Comparison of ENCODE assay signal across 27 cellular contexts in the genomic region with DNA sequence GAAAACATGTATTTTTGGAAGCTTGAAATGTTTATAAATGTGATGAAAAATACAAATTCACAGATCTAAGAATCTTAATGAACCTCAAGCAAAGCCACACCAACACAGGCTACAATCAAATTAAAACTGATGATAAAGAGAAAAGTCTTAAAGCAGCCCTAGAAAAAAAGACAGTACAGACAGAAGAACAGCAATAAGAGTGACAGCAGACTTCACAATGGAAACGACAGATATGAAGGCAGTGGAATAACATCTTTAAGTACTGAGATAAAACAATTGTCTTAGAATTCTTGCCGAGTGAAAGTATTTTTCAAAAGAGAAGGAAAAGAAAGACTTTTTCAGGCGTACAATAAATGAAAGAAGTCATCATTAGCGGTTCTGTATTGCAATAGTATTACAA.
"Had no signal": no experiment of that assay in that cellular context is flagged by ENCODE, and none has a peak within 500 bp of the region (broad histone marks: within the 10 kb centered on the region; RNA-seq: fewer than 3 reads in every experiment).

No MANE protein-coding gene starts in this region.

- H3K27ac ChIP-seq: brain microvascular endothelial cell, coronary artery, dorsolateral prefrontal cortex, WERI-Rb-1 had no signal

- ATAC-seq: activated CD4-positive, alpha-beta T cell treated with anti-CD3 and anti-CD28 coated beads for 36 hours; activated CD8-positive, alpha-beta T cell treated with anti-CD3 and anti-CD28 coated beads for 36 hours; activated T-cell treated with anti-CD3 and anti-CD28 coated beads, Interleukin-2, amount 50 U/mL, for 4 hours; activated T-helper 17 cell treated with anti-CD3 and anti-CD28 coated beads, Interleukin-2, amount 50 U/mL, for 72 hours; esophagus mucosa had no signal

- DNase-seq: activated CD4-positive, alpha-beta T cell treated with anti-CD3 and anti-CD28 coated beads for 36 hours; activated CD4-positive, alpha-beta T cell treated with anti-CD3 and anti-CD28 coated beads, Interleukin-2, amount 50 U/mL, for 1 hour; activated CD4-positive, alpha-beta T cell treated with anti-CD3 and anti-CD28 coated beads, Interleukin-2, amount 50 U/mL, for 48 hours; activated CD4-positive, CD25-positive, alpha-beta regulatory T cell; activated CD4-positive, CD25-positive, alpha-beta regulatory T cell treated with anti-CD3 and anti-CD28 coated beads, Interleukin-2, amount 50 U/mL, for 72 hours; activated CD8-positive, alpha-beta memory T cell treated with anti-CD3 and anti-CD28 coated beads for 24 hours; activated CD8-positive, alpha-beta T cell treated with anti-CD3 and anti-CD28 coated beads for 36 hours; activated effector memory CD4-positive, alpha-beta T cell treated with Interleukin-2 at 50 U/mL for 16 hours; activated gamma-delta T cell treated with Interleukin-2 at 50 U/mL for 16 hours; activated naive CD4-positive, alpha-beta T cell treated with anti-CD3 and anti-CD28 coated beads, Interleukin-2, amount 50 U/mL, for 16 hours; activated naive CD4-positive, alpha-beta T cell treated with Interleukin-2 at 50 U/mL for 16 hours; activated T-cell treated with anti-CD3 and anti-CD28 coated beads, Interleukin-2, amount 50 U/mL, for 4 hours; amniotic stem cell; anterior cingulate cortex; brain microvascular endothelial cell; dorsolateral prefrontal cortex; effector memory CD4-positive, alpha-beta T cell; endodermal cell; foreskin fibroblast; head of caudate nucleus; T-helper 9 cell; WERI-Rb-1 had no signal

- H3K36me3 ChIP-seq: brain microvascular endothelial cell, WERI-Rb-1 had no signal

- H3K4me3 ChIP-seq: coronary artery, dorsolateral prefrontal cortex had no signal

- FAIRE-seq: astrocyte, bronchial epithelial cell had no signal

- H3K27me3 ChIP-seq: brain microvascular endothelial cell, dorsolateral prefrontal cortex had no signal
